In genomic region chr15:73822998-73823397, GRCh38 we compare ENCODE assay signal across 1 cellular context.
A peak's percentile ranks its signal among the peaks of the same experiment; 100 is the strongest.
TF ChIP-seq lines count a peak whose summit lies in the region.

No MANE protein-coding gene starts in this region.

TF ChIP-seq in WTC11, 78 proteins besides CTCF, POLR2A, EP300 and RAD21 (continued from another document and continues in another):
- TF ChIP-seq USF1 (CRISPR knock-in tag; IDR thresholded peaks at IDR 0.05) (peak; percentile 62; the same call in 1 of the 2 replicates), MLX (CRISPR knock-in tag; IDR thresholded peaks at IDR 0.05) (no peak), STAT6 (CRISPR knock-in tag; conservative IDR thresholded peaks at IDR 0.05; ENCODE audit: low read depth) (no peak), GTF2I (CRISPR knock-in tag; conservative IDR thresholded peaks at IDR 0.05) (no peak), E2F1 (CRISPR knock-in tag; IDR thresholded peaks at IDR 0.05) (0 out of 2 replicates have a peak, but pooled peaks have one; percentile 51), GRHL2 (CRISPR knock-in tag; IDR thresholded peaks at IDR 0.05; ENCODE audit: insufficient replicate concordance, severe bottlenecking) (no peak), ATF2 (CRISPR knock-in tag; IDR thresholded peaks at IDR 0.05; ENCODE audit: borderline replicate concordance, low read depth) (no peak), SMAD3 (CRISPR knock-in tag; IDR thresholded peaks at IDR 0.05; ENCODE audit: borderline replicate concordance) (peak; percentile 56; the same call in 1 of the 2 replicates), ZBTB21 (CRISPR knock-in tag; IDR thresholded peaks at IDR 0.05; ENCODE audit: borderline replicate concordance) (no peak), ATF1 (CRISPR knock-in tag; IDR thresholded peaks at IDR 0.05) (no peak), SMAD4 (CRISPR knock-in tag; IDR thresholded peaks at IDR 0.05) (no peak), CREM (CRISPR knock-in tag; IDR thresholded peaks at IDR 0.05) (no peak), ZNF425 (CRISPR knock-in tag; conservative IDR thresholded peaks at IDR 0.05) (no peak), HMGA2 (CRISPR knock-in tag; IDR thresholded peaks at IDR 0.05) (no peak), JUN (CRISPR knock-in tag; IDR thresholded peaks at IDR 0.05) (no peak; the same call in 1 of the 2 replicates), TEAD1 (CRISPR knock-in tag; IDR thresholded peaks at IDR 0.05) (peak; percentile 54; the same call in 1 of the 2 replicates), AR (CRISPR knock-in tag; IDR thresholded peaks at IDR 0.05) (no peak), JAZF1 (CRISPR knock-in tag; IDR thresholded peaks at IDR 0.05) (no peak), GABPB1 (CRISPR knock-in tag; IDR thresholded peaks at IDR 0.05) (no peak), ZNF396 (CRISPR knock-in tag; IDR thresholded peaks at IDR 0.05; ENCODE audit: borderline replicate concordance) (no peak), PREB (CRISPR knock-in tag; IDR thresholded peaks at IDR 0.05; ENCODE audit: borderline replicate concordance) (no peak), AFF4 (CRISPR knock-in tag; IDR thresholded peaks at IDR 0.05; ENCODE audit: borderline replicate concordance) (no peak), CDX4 (CRISPR knock-in tag; IDR thresholded peaks at IDR 0.05; ENCODE audit: borderline replicate concordance) (no peak), ZNF532 (CRISPR knock-in tag; IDR thresholded peaks at IDR 0.05; ENCODE audit: borderline replicate concordance) (no peak), ZNF671 (CRISPR knock-in tag; IDR thresholded peaks at IDR 0.05) (no peak), FOXJ3 (CRISPR knock-in tag; IDR thresholded peaks at IDR 0.05; ENCODE audit: borderline replicate concordance) (no peak), USF2 (CRISPR knock-in tag; IDR thresholded peaks at IDR 0.05) (no peak), CREB1 (CRISPR knock-in tag; IDR thresholded peaks at IDR 0.05) (0 out of 2 replicates have a peak, but pooled peaks have one; percentile 39), SOX15 (CRISPR knock-in tag; IDR thresholded peaks at IDR 0.05) (no peak), ETV6 (CRISPR knock-in tag; IDR thresholded peaks at IDR 0.05) (no peak), SP1 (CRISPR knock-in tag; conservative IDR thresholded peaks at IDR 0.05) (no peak)
